Comparison of ENCODE assay signal across 8 cellular contexts in genomic region chr17:68263111-68263681, GRCh38. TPM values are rescaled to one million over a fixed set of nuclear protein-coding genes. Genes with fewer than 3 reads are reported as not detected.
A peak's percentile ranks its signal among the peaks of the same experiment; 100 is the strongest.
DNase-seq lines count a peak whose midpoint lies in the region; ATAC-seq and TF ChIP-seq lines count a peak whose summit lies in the region.
"Not testable (repeated sequence)": the region's sequence is repeated elsewhere in the genome, so short reads cannot be mapped to it uniquely, and the experiment has no call there.

No MANE protein-coding gene starts in this region.

- TF ChIP-seq POLR2A in esophagus muscularis mucosa (IDR thresholded peaks at IDR 0.05; ENCODE audit: low read depth), result not testable (repeated sequence)

- WGBS in esophagus muscularis mucosa, result 12% methylated on average over 9 of the region's 9 CpGs

- H3K27ac Mint-ChIP-seq in activated T-cell treated with anti-CD3 and anti-CD28 coated beads, Interleukin-2, amount 50 U/mL, for 72 hours; stimulated activated naive CD8-positive, alpha-beta T cell treated with anti-CD3 and anti-CD28 coated beads, Interleukin-15, amount 100 ng/mL, for 72 hours: not testable (repeated sequence)

- DNase-seq in DMS 273 (lab: John Stamatoyannopoulos, UW; ENCODE audit: unreplicated experiment) (peak; percentile 73), NOMO-1 treated with DMSO at 0.1 percent for 48 hours (lab: John Stamatoyannopoulos, UW; ENCODE audit: unreplicated experiment) (peak; percentile 54), medulla oblongata (ENCODE audit: extremely low spot score) (peak; percentile 44)
- DNase-seq in activated T-cell treated with anti-CD3 and anti-CD28 coated beads, Interleukin-2, amount 50 U/mL, for 72 hours; esophagus muscularis mucosa (ENCODE audit: extremely low spot score); stimulated activated naive CD8-positive, alpha-beta T cell treated with anti-CD3 and anti-CD28 coated beads, Interleukin-15, amount 100 ng/mL, for 72 hours: not testable (repeated sequence)

- TF ChIP-seq CTCF in esophagus muscularis mucosa (IDR thresholded peaks at IDR 0.05), result peak; percentile 53 to 71 (median 68)

- H3K9me3 Mint-ChIP-seq in activated T-cell treated with anti-CD3 and anti-CD28 coated beads, Interleukin-2, amount 50 U/mL, for 72 hours; stimulated activated naive CD8-positive, alpha-beta T cell treated with anti-CD3 and anti-CD28 coated beads, Interleukin-15, amount 100 ng/mL, for 72 hours: not testable (repeated sequence)

- H3K4me1 Mint-ChIP-seq in activated T-cell treated with anti-CD3 and anti-CD28 coated beads, Interleukin-2, amount 50 U/mL, for 72 hours (ENCODE audit: low read depth), result peaks cover 44% of the 10 kb centered on the region
- peaks cover 44% of the 10 kb centered on the region for H3K4me1 Mint-ChIP-seq in stimulated activated naive CD8-positive, alpha-beta T cell treated with anti-CD3 and anti-CD28 coated beads, Interleukin-15, amount 100 ng/mL, for 72 hours

- not testable (repeated sequence) for H3K27me3 Mint-ChIP-seq in activated T-cell treated with anti-CD3 and anti-CD28 coated beads, Interleukin-2, amount 50 U/mL, for 72 hours (ENCODE audit: low read depth); stimulated activated naive CD8-positive, alpha-beta T cell treated with anti-CD3 and anti-CD28 coated beads, Interleukin-15, amount 100 ng/mL, for 72 hours

- H3K4me3 Mint-ChIP-seq in activated T-cell treated with anti-CD3 and anti-CD28 coated beads, Interleukin-2, amount 50 U/mL, for 72 hours, result peak overlapping the region; percentile 22 to 24
- not testable (repeated sequence) for H3K4me3 Mint-ChIP-seq in stimulated activated naive CD8-positive, alpha-beta T cell treated with anti-CD3 and anti-CD28 coated beads, Interleukin-15, amount 100 ng/mL, for 72 hours

- H3K27ac ChIP-seq in KOPT-K1 (ENCODE audit: low read depth, low read length, poor library complexity, severe bottlenecking), result peak overlapping the region; percentile 17
- H3K27ac ChIP-seq in esophagus muscularis mucosa (replicated peaks in 1 of 4), result not testable (repeated sequence)

- intact Hi-C loops in esophagus muscularis mucosa (cut with DNase I), result loop anchor here (2.0 to 10.0 kb wide), 2 partner anchors 172 to 200 kb away; no protein-coding TSS in a partner anchor

- H3K36me3 Mint-ChIP-seq in activated T-cell treated with anti-CD3 and anti-CD28 coated beads, Interleukin-2, amount 50 U/mL, for 72 hours (ENCODE audit: insufficient read depth in 2 of 2), result not testable (repeated sequence)

- H3K4me1 ChIP-seq in esophagus muscularis mucosa, result peaks cover 3 to 20% (median 11%) of the 10 kb centered on the region in 4 donors

- not testable (repeated sequence) for H3K4me3 ChIP-seq in esophagus muscularis mucosa

- TF ChIP-seq EP300 in esophagus muscularis mucosa (IDR thresholded peaks at IDR 0.05), result not testable (repeated sequence)

- not testable (repeated sequence) for H3K9me3 ChIP-seq in KOPT-K1 (ENCODE audit: insufficient read depth, low read length, poor library complexity, severe bottlenecking); esophagus muscularis mucosa

- not testable (repeated sequence) for H3K36me3 ChIP-seq in KOPT-K1 (ENCODE audit: insufficient read depth, low read length); esophagus muscularis mucosa

- peak; percentile 36 for ATAC-seq in GM21723 (IDR thresholded peaks at IDR 0.05; ENCODE audit: unreplicated experiment)
- peak; percentile 37 to 41 for ATAC-seq in activated T-cell treated with anti-CD3 and anti-CD28 coated beads, Interleukin-2, amount 50 U/mL, for 72 hours (replicated peaks in 1 of 2)
- ATAC-seq in stimulated activated naive CD8-positive, alpha-beta T cell treated with anti-CD3 and anti-CD28 coated beads, Interleukin-15, amount 100 ng/mL, for 72 hours, result peak; percentile 18

- H3K27me3 ChIP-seq in esophagus muscularis mucosa, result not testable (repeated sequence)

RNA-seq across cellular contexts. Expression of gene AMZ2, which starts 15.4 kb away (rescaled TPM):
- 100 to 1,000 TPM; 185 to 224 TPM for total RNA-seq in activated T-cell treated with anti-CD3 and anti-CD28 coated beads, Interleukin-2, amount 50 U/mL, for 72 hours
- 10 to 100 TPM; 38.2 to 69.9 (median 60.1) TPM for total RNA-seq in esophagus muscularis mucosa

RNA-seq across cellular contexts. Expression of gene SLC16A6, which starts 27.7 kb away (rescaled TPM):
- total RNA-seq in activated T-cell treated with anti-CD3 and anti-CD28 coated beads, Interleukin-2, amount 50 U/mL, for 72 hours, result 1 to 10 TPM; 5.9 to 8.7 TPM
- under 1 TPM in 3 of 4 donors, not detected in 1; 0.33 to 0.42 (median 0.34) TPM for total RNA-seq in esophagus muscularis mucosa

RNA-seq across cellular contexts. Expression of gene ARSG, which starts 28.1 kb away (rescaled TPM):
- total RNA-seq in activated T-cell treated with anti-CD3 and anti-CD28 coated beads, Interleukin-2, amount 50 U/mL, for 72 hours, result 10 to 100 TPM; 24.2 to 24.6 TPM
- 1 to 10 TPM; 1.7 to 4.9 (median 2.8) TPM for total RNA-seq in esophagus muscularis mucosa

Comparison
In these comparisons a context has a peak if more than half of its experiments do, and no peak if none do; other contexts are left out.
1. RNA of gene SLC16A6, which starts 27.7 kb away (total RNA-seq): 5.9 to 8.7 TPM in activated T-cell treated with anti-CD3 and anti-CD28 coated beads, Interleukin-2, amount 50 U/mL, for 72 hours; 0.33 to 0.42 TPM in esophagus muscularis mucosa; every median in the first group is over 4 times any median in the second.
2. RNA of gene ARSG, which starts 28.1 kb away (total RNA-seq): 24.2 to 24.6 TPM in activated T-cell treated with anti-CD3 and anti-CD28 coated beads, Interleukin-2, amount 50 U/mL, for 72 hours; 1.7 to 4.9 TPM in esophagus muscularis mucosa; every median in the first group is over 4 times any median in the second.
3. Peak in every context shown above with its lines, with median percentiles within 50 percentile points of each other: ATAC-seq.